8 cellular contexts compared by ENCODE assay signal in genomic region chr5:144191998-144192397, GRCh38. TPM values are rescaled to one million over a fixed set of nuclear protein-coding genes. Genes with fewer than 3 reads are reported as not detected.
DNase-seq lines count a peak whose midpoint lies in the region; ATAC-seq, FAIRE-seq and TF ChIP-seq lines count a peak whose summit lies in the region.

No MANE protein-coding gene starts in this region.

- H3K9me3 Mint-ChIP-seq in naive thymus-derived CD8-positive, alpha-beta T cell, result no peaks in the 10 kb centered on the region

- no peaks in the 10 kb centered on the region for H4K20me1 ChIP-seq in H1 (replicated peaks in 1 of 2; ENCODE audit: control insufficient read depth in 1 of 2, insufficient read depth in 2 of 2, low read length in 2 of 2)

- H3K4me3 ChIP-seq in H1 (ENCODE audit: extremely low read depth in 1 of 4, insufficient read depth in 2 of 4, low read depth in 3 of 4, low read length in 4 of 4) (no peak overlapping the region), tibial artery (no peak overlapping the region)

- H3K36me3 ChIP-seq in H1 (ENCODE audit: control insufficient read depth in 2 of 4, insufficient read depth in 4 of 4, low read length in 3 of 4) (no peaks in the 10 kb centered on the region), tibial artery (no peaks in the 10 kb centered on the region)

- H2BK120ac ChIP-seq in H1 (replicated peaks; ENCODE audit: low read depth, low read length), result no peak overlapping the region

- TF ChIP-seq CTCF in RWPE1 (conservative IDR thresholded peaks at IDR 0.05; ENCODE audit: low read depth), result peak; percentile 15
- peak in 2 of 3 experiments; percentile 37 to 62; a peak in 2 of 4 replicates for TF ChIP-seq CTCF in H1 (IDR thresholded peaks at IDR 0.05; ENCODE audit: control extremely low read depth in 1 of 3, insufficient read depth in 1 of 3, low read depth in 1 of 3, low read length in 3 of 3)
- no peak for TF ChIP-seq CTCF in tibial artery (IDR thresholded peaks at IDR 0.05)

- no peaks in the 10 kb centered on the region for H3K23me2 ChIP-seq in H1 (ENCODE audit: low read depth, low read length)

- H3K56ac ChIP-seq in H1 (replicated peaks; ENCODE audit: insufficient read length, low read depth, low read length), result no peak overlapping the region

- intact Hi-C loops in tibial artery (cut with DNase I; ENCODE audit: low total_unique reads), result no loop called here

- 36% methylated on average over 3 of the region's 3 CpGs; no CpG with 5 or more reads in 1 of the 2 experiments for WGBS in H1 (ENCODE audit: extremely low coverage in 1 of 2, insufficient coverage in 1 of 2, insufficient read length in 1 of 2, insufficient replicate concordance in 2 of 2, low coverage in 1 of 2, low lambda C conversion rate in 2 of 2, missing lambda C conversion rate in 1 of 2), 2 experiments

- peak; percentile 88 for FAIRE-seq in H1 (lab: Jason Lieb, UNC)

- H3K27ac ChIP-seq in RWPE1, result no peak overlapping the region
- H3K27ac ChIP-seq in H1 (ENCODE audit: low read depth, low read length), result no peak overlapping the region
- H3K27ac ChIP-seq in tibial artery, result no peak overlapping the region

- no peak for TF ChIP-seq EP300 in H1 (IDR thresholded peaks at IDR 0.05; ENCODE audit: borderline replicate concordance in 1 of 2, low read depth in 2 of 2, low read length in 2 of 2)

- H3K36me3 Mint-ChIP-seq in naive thymus-derived CD8-positive, alpha-beta T cell, result no peaks in the 10 kb centered on the region

- H3K79me1 ChIP-seq in H1 (ENCODE audit: low read depth, low read length), result no peaks in the 10 kb centered on the region

- no peak overlapping the region for H2BK5ac ChIP-seq in H1 (ENCODE audit: low read depth, low read length)

- no peak overlapping the region for H3K9ac ChIP-seq in H1 (replicated peaks in 1 of 4; ENCODE audit: extremely low read depth in 1 of 4, low read depth in 3 of 4, low read length in 3 of 4)

- no peak for TF ChIP-seq POLR2A in H1 (IDR thresholded peaks at IDR 0.05; ENCODE audit: control extremely low read depth in 1 of 2, low read depth in 2 of 2, low read length in 2 of 2)

- H3K18ac ChIP-seq in H1 (ENCODE audit: extremely low read depth, low read length), result no peak overlapping the region

- no peaks in the 10 kb centered on the region for H3K27me3 ChIP-seq in H1 (replicated peaks in 1 of 4; ENCODE audit: control insufficient read depth in 3 of 4, extremely low read depth in 1 of 4, insufficient read depth in 3 of 4, low read length in 3 of 4)
- H3K27me3 ChIP-seq in tibial artery, result peaks cover 0 to 10% of the 10 kb centered on the region in 2 donors

- H4K5ac ChIP-seq in H1 (ENCODE audit: insufficient read length, low read depth, low read length), result no peak overlapping the region

- H3K27ac Mint-ChIP-seq in naive thymus-derived CD8-positive, alpha-beta T cell, result no peak overlapping the region

- no peak overlapping the region for H2AK5ac ChIP-seq in H1 (ENCODE audit: low read depth, low read length)

- POLR2A ChIA-PET in RWPE1 (lab: Yijun Ruan, JAX; ENCODE audit: low non-redundant PET), result no interaction called here
- POLR2A ChIA-PET in H1 (lab: Charles Lee; ENCODE audit: partially characterized antibody), result no interaction called here
- POLR2A ChIA-PET in naive thymus-derived CD8-positive, alpha-beta T cell (lab: Charles Lee), result interaction anchor here (0.6 to 5.3 kb wide), 4 partner anchors 22 to 1086 kb away, joined by 3 to 37 read pairs (median 19); partner anchors contain the start of genes KCTD16, NR3C1 and YIPF5

- peak; percentile 60 to 67 for TF ChIP-seq RAD21 in H1 (IDR thresholded peaks at IDR 0.05 in 1 of 2, conservative IDR thresholded peaks at IDR 0.05 in 1 of 2; ENCODE audit: low read depth in 2 of 2, low read length in 2 of 2)

- peak; percentile 47 for DNase-seq in SKM-1 treated with dmso at 0.1 percent for 144 hours (lab: John Stamatoyannopoulos, UW; ENCODE audit: unreplicated experiment)
- DNase-seq in SKM-1 (lab: John Stamatoyannopoulos, UW; ENCODE audit: unreplicated experiment), result no peak
- DNase-seq in RWPE1 (ENCODE audit: low spot score), result peak; percentile 42
- DNase-seq in H1 (ENCODE audit: low read depth in 1 of 2, low spot score in 2 of 2), result no peak
- DNase-seq in naive thymus-derived CD8-positive, alpha-beta T cell, result peak in 9 of 10 donors; percentile 21 to 86 (median 73)
- no peak for DNase-seq in tibial artery

- no peak overlapping the region for H3K23ac ChIP-seq in H1 (ENCODE audit: insufficient read length)

- H3K4ac ChIP-seq in H1 (replicated peaks; ENCODE audit: insufficient read length, low read depth, low read length), result no peak overlapping the region

- H3K9me3 ChIP-seq in H1 (ENCODE audit: insufficient read depth in 2 of 2, low read depth in 1 of 2, low read length in 1 of 2) (no peaks in the 10 kb centered on the region), tibial artery (no peaks in the 10 kb centered on the region)

- H3K4me3 Mint-ChIP-seq in naive thymus-derived CD8-positive, alpha-beta T cell, result no peak overlapping the region

- H3K4me1 Mint-ChIP-seq in naive thymus-derived CD8-positive, alpha-beta T cell, result peaks cover 23 to 44% (median 34%) of the 10 kb centered on the region in 4 donors

- H2BK15ac ChIP-seq in H1 (ENCODE audit: low read length), result no peak overlapping the region

- H2AFZ ChIP-seq in H1 (ENCODE audit: low read length), result peak overlapping the region; percentile 78

- H3K27me3 Mint-ChIP-seq in naive thymus-derived CD8-positive, alpha-beta T cell, result no peaks in the 10 kb centered on the region

- H3K4me1 ChIP-seq in H1 (replicated peaks in 1 of 4; ENCODE audit: control insufficient read depth in 3 of 4, insufficient read depth in 4 of 4, low read length in 3 of 4) (peaks cover 0 to 2% (median 0%) of the 10 kb centered on the region in 4 experiments; a peak in 1 of 7 replicates), tibial artery (peaks cover 0 to 7% (median 4%) of the 10 kb centered on the region in 4 donors)

- CTCF ChIA-PET in RWPE1 (lab: Yijun Ruan, JAX) (interaction anchor here (0.6 to 0.7 kb wide), 2 partner anchors 101 to 900 kb away, joined by 3 to 4 read pairs; no protein-coding TSS in a partner anchor), H1 (lab: Charles Lee; ENCODE audit: partially characterized antibody) (interaction anchor here (0.6 to 5.7 kb wide), 14 partner anchors 7 to 1270 kb away, joined by 3 to 33 read pairs (median 4); no protein-coding TSS in a partner anchor)

- ATAC-seq in GM19452 (IDR thresholded peaks at IDR 0.05; ENCODE audit: unreplicated experiment) (peak; percentile 87), HG03432 (IDR thresholded peaks at IDR 0.05; ENCODE audit: unreplicated experiment) (peak; percentile 82)
- ATAC-seq in naive thymus-derived CD8-positive, alpha-beta T cell, result peak; percentile 38 to 65

- no peaks in the 10 kb centered on the region for H3K79me2 ChIP-seq in H1 (ENCODE audit: control insufficient read depth in 1 of 2, insufficient read depth in 2 of 2, low read length in 2 of 2)

- H3K14ac ChIP-seq in H1 (ENCODE audit: insufficient read length), result no peak overlapping the region

- no peak overlapping the region for H3K4me2 ChIP-seq in H1 (ENCODE audit: insufficient read depth in 1 of 2, low read depth in 2 of 2, low read length in 2 of 2)

- no peak overlapping the region for H2BK12ac ChIP-seq in H1 (ENCODE audit: low read depth, low read length)

- H4K8ac ChIP-seq in H1 (ENCODE audit: extremely low read depth, insufficient read depth, low read length), result no peak overlapping the region

- H4K91ac ChIP-seq in H1 (replicated peaks; ENCODE audit: insufficient read length, low read length), result no peak overlapping the region

- no peak overlapping the region for H2BK20ac ChIP-seq in H1 (ENCODE audit: low read length)

TF ChIP-seq in H1, 55 proteins besides CTCF, POLR2A, EP300 and RAD21 (continues in another document):
- TF ChIP-seq JUN (IDR thresholded peaks at IDR 0.05; ENCODE audit: low read depth, low read length) (no peak), FOSL1 (IDR thresholded peaks at IDR 0.05; ENCODE audit: insufficient read depth, low read depth, low read length) (no peak), SIX5 (IDR thresholded peaks at IDR 0.05; ENCODE audit: low read depth, low read length) (no peak), ATF2 (IDR thresholded peaks at IDR 0.05; ENCODE audit: low read length) (peak; percentile 48; the same call in 1 of the 2 replicates), TEAD4 (IDR thresholded peaks at IDR 0.05; ENCODE audit: low read depth, low read length) (no peak)

RNA-seq across cellular contexts. Expression of gene KCTD16, which starts 21.3 kb away (rescaled TPM):
- 0.10 and 0.24 TPM in 2 replicates for total RNA-seq in H1 (2021; fragmentation: NEBNext Ultra II Directional; extraction: Animal tissue kit (Norgen Biotek cat#: 25700))
- 0.03 and 0.05 TPM in 2 replicates for polyA plus RNA-seq in H1 (2011; rRNA removed)
- 0.04 TPM for polyA plus RNA-seq in H1 (2011; cell fraction: cytosol; rRNA removed)
- 0.11 TPM for polyA plus RNA-seq in H1 (2011; cell fraction: nucleus; rRNA removed)
- polyA plus RNA-seq in H1 (2012, experiment 1 of 2), result 0.03 to 0.12 TPM (median 0.07 TPM) in 4 replicates
- not detected for polyA plus RNA-seq in H1 (2012, experiment 2 of 2)
- 0.10 TPM for polyA plus RNA-seq in H1 (2013, experiment 1 of 2)
- polyA plus RNA-seq in H1 (2013, experiment 2 of 2), result 0.07 TPM
- 0.88 and 1.00 TPM in 2 replicates for polyA minus RNA-seq in H1 (2011; rRNA and poly(A)+ RNA removed)
- polyA minus RNA-seq in H1 (2011; cell fraction: cytosol; rRNA and poly(A)+ RNA removed), result not detected
- polyA minus RNA-seq in H1 (2011; cell fraction: nucleus; rRNA and poly(A)+ RNA removed), result 1.9 TPM
- total RNA-seq in naive thymus-derived CD8-positive, alpha-beta T cell, result under 1 TPM; 0.13 to 0.27 TPM
- polyA plus RNA-seq in naive thymus-derived CD8-positive, alpha-beta T cell, result not detected

RNA-seq across cellular contexts. Expression of gene YIPF5, which starts 21.5 kb away (rescaled TPM):
- total RNA-seq in H1 (2021; fragmentation: NEBNext Ultra II Directional; extraction: Animal tissue kit (Norgen Biotek cat#: 25700)), result 33.6 and 34.2 TPM in 2 replicates
- 15.5 and 27.6 TPM in 2 replicates for polyA plus RNA-seq in H1 (2011; rRNA removed)
- polyA plus RNA-seq in H1 (2011; cell fraction: cytosol; rRNA removed), result 28.0 TPM
- polyA plus RNA-seq in H1 (2011; cell fraction: nucleus; rRNA removed), result 12.3 TPM
- polyA plus RNA-seq in H1 (2012, experiment 1 of 2), result 25.2 to 35.4 TPM (median 30.6 TPM) in 4 replicates
- 8.5 TPM for polyA plus RNA-seq in H1 (2012, experiment 2 of 2)
- polyA plus RNA-seq in H1 (2013, experiment 1 of 2), result 30.2 TPM
- 34.6 TPM for polyA plus RNA-seq in H1 (2013, experiment 2 of 2)
- 48.9 and 78.1 TPM in 2 replicates for polyA minus RNA-seq in H1 (2011; rRNA and poly(A)+ RNA removed)
- polyA minus RNA-seq in H1 (2011; cell fraction: cytosol; rRNA and poly(A)+ RNA removed), result 13.6 TPM
- 28.6 TPM for polyA minus RNA-seq in H1 (2011; cell fraction: nucleus; rRNA and poly(A)+ RNA removed)
- 10 to 100 TPM; 37.1 to 39.3 TPM for total RNA-seq in naive thymus-derived CD8-positive, alpha-beta T cell
- 10 to 100 TPM; 53.4 to 62.2 (median 55.5) TPM for polyA plus RNA-seq in naive thymus-derived CD8-positive, alpha-beta T cell

Comparison
In these comparisons a context has a peak if more than half of its experiments do, and no peak if none do; other contexts are left out.
1. DNase-seq: peak in SKM-1 treated with dmso at 0.1 percent for 144 hours (single experiment), RWPE1 (single experiment) and naive thymus-derived CD8-positive, alpha-beta T cell (9 of 10); none in SKM-1 (single experiment), H1 (0 of 2) and tibial artery (0 of 2).
2. CTCF ChIP-seq: peak in RWPE1 (single experiment) and H1 (2 of 3); none in tibial artery (0 of 2).
3. Peak in every context shown above with its lines, with median percentiles within 50 percentile points of each other: ATAC-seq.